ENCODE assay signal across 15 cellular contexts in the genomic region with DNA sequence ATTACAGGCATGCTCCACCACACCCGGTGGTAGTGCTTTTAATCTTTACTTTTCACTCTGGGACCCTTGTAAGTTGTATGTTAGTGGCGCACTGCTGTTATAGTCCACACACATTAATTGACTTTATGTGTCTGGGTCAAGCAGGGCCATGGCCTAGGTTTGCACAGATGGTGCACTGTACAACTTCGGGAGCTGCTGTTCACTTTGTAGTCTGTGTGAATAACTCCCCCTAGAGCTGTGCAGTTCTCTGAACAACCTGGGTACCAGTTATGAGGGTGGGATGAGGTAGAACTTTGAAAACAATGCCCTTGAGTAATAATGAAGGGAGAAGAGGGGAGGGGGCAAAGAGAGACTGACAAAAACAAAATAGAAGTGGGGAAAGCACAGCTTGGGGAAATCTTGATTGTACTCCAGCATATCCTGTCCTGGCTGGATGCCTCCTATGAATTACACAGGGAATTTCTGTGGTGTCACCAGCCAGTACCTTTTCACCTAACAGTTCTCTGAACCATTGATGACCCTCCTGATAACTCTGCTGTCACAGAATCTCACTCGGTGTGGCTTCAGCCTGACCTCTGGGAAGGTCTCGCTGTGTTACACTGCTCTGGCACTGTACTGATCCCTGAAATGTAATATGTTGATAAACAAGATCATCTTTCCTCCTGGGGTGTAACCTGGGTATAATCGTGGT. TPM values are rescaled to one million over a fixed set of nuclear protein-coding genes. Genes with fewer than 3 reads are reported as not detected.
DNase-seq lines count a peak whose midpoint lies in the region; TF ChIP-seq lines count a peak whose summit lies in the region.
"Had no signal": no experiment of that assay in that cellular context is flagged by ENCODE, and none has a peak within 500 bp of the region (broad histone marks: within the 10 kb centered on the region; RNA-seq: fewer than 3 reads in every experiment).

No MANE protein-coding gene starts in this region.

- H3K4me1 ChIP-seq in CD8-positive, alpha-beta memory T cell (ENCODE audit: insufficient read depth, low read length), result peaks cover 19% of the 10 kb centered on the region
- H3K4me1 ChIP-seq in HUES6 (ENCODE audit: control insufficient read depth, insufficient read depth, low read length) (peaks cover 54% of the 10 kb centered on the region), mucosa of stomach (ENCODE audit: control insufficient read depth, insufficient read depth, low read length) (peaks cover 35% of the 10 kb centered on the region)

- no peak overlapping the region for H3K4me3 Mint-ChIP-seq in CD8-positive, alpha-beta memory T cell
- H3K4me3 Mint-ChIP-seq in chondrocyte (ENCODE audit: unreplicated experiment), result no peak overlapping the region
- H3K4me3 Mint-ChIP-seq: activated naive CD8-positive, alpha-beta T cell treated with anti-CD3 and anti-CD28 coated beads for 36 hours; stimulated activated naive CD8-positive, alpha-beta T cell treated with anti-CD3 and anti-CD28 coated beads, Interleukin-15, amount 100 ng/mL, for 72 hours; T-helper 1 cell treated with Interleukin-12 subunit alpha and Interleukin-12 subunit beta and Interleukin-4 antibody, amounts not matched to agents 30 μg/mL and 1 μg/mL, for 36 hours had no signal

- H3K9me3 ChIP-seq in CD8-positive, alpha-beta memory T cell (ENCODE audit: low read length), result no peaks in the 10 kb centered on the region
- H3K9me3 ChIP-seq in HUES6 (ENCODE audit: control insufficient read depth, insufficient read depth, low read depth, low read length) (no peaks in the 10 kb centered on the region), mucosa of stomach (ENCODE audit: control insufficient read depth, low read length) (no peaks in the 10 kb centered on the region)
- H3K9me3 ChIP-seq: Peyer's patch had no signal

- no peak for DNase-seq in CD8-positive, alpha-beta memory T cell
- no peak for DNase-seq in dorsolateral prefrontal cortex
- no peak for DNase-seq in NCI-H1930 (lab: John Stamatoyannopoulos, UW)
- no peak for DNase-seq in AG08395 (ENCODE audit: low spot score)
- DNase-seq in COLO829 (ENCODE audit: low spot score), result no peak
- DNase-seq in chondrocyte (ENCODE audit: low spot score), result no peak
- DNase-seq: activated CD8-positive, alpha-beta memory T cell treated with anti-CD3 and anti-CD28 coated beads, Interleukin-2, amount 50 U/mL, for 48 hours; activated naive CD8-positive, alpha-beta T cell treated with anti-CD3 and anti-CD28 coated beads for 36 hours; KG1; NCI-H1436 treated with DMSO at 0.1 percent for 48 hours; stimulated activated naive CD8-positive, alpha-beta T cell treated with anti-CD3 and anti-CD28 coated beads, Interleukin-15, amount 100 ng/mL, for 72 hours had no signal

- no peaks in the 10 kb centered on the region for H3K36me3 ChIP-seq in CD8-positive, alpha-beta memory T cell (ENCODE audit: insufficient read depth, low read length)
- H3K36me3 ChIP-seq in HUES6 (ENCODE audit: control insufficient read depth, insufficient read depth, low read length) (no peaks in the 10 kb centered on the region), mucosa of stomach (ENCODE audit: control insufficient read depth, insufficient read depth, low read length) (no peaks in the 10 kb centered on the region)
- H3K36me3 ChIP-seq: Peyer's patch had no signal

- POLR2A ChIA-PET in CD8-positive, alpha-beta memory T cell (lab: Charles Lee), result no interaction called here

- CTCF ChIA-PET in CD8-positive, alpha-beta memory T cell (lab: Charles Lee), result interaction anchor here (1.2 to 1.3 kb wide), 2 partner anchors 23 to 32 kb away, joined by 3 read pairs; no protein-coding TSS in a partner anchor

- intact Hi-C loops in dorsolateral prefrontal cortex (cut with DNase I), result no loop called here

- H3K27ac ChIP-seq in CD8-positive, alpha-beta memory T cell (ENCODE audit: low read depth, low read length), result peak overlapping the region; percentile 21
- no peak overlapping the region for H3K27ac ChIP-seq in HUES6 (ENCODE audit: low read depth, low read length)
- peak overlapping the region in 3 of 59 donors; percentile 10 to 64 (median 49) for H3K27ac ChIP-seq in dorsolateral prefrontal cortex

- H3K27me3 Mint-ChIP-seq in CD8-positive, alpha-beta memory T cell, result peaks cover 2 to 20% of the 10 kb centered on the region in 2 donors
- H3K27me3 Mint-ChIP-seq in chondrocyte (ENCODE audit: low read depth), result no peaks in the 10 kb centered on the region

- TF ChIP-seq CTCF in dorsolateral prefrontal cortex (IDR thresholded peaks at IDR 0.05 in 54 of 56, conservative IDR thresholded peaks at IDR 0.05 in 2 of 56; ENCODE audit: low read depth in 1 of 56, partially characterized antibody in 56 of 56) (peak in 1 of 56 donors; percentile 8), chondrocyte (IDR thresholded peaks at IDR 0.05) (no peak)

- H3K9ac ChIP-seq in HUES6 (ENCODE audit: low read length) (peak overlapping the region; percentile 93), mucosa of stomach (ENCODE audit: low read length) (peak overlapping the region; percentile 82)

- H3K27me3 ChIP-seq in CD8-positive, alpha-beta memory T cell (ENCODE audit: insufficient read depth, low read length, poor library complexity, severe bottlenecking), result no peaks in the 10 kb centered on the region
- H3K27me3 ChIP-seq in HUES6 (ENCODE audit: control insufficient read depth, insufficient read depth, low read length) (no peaks in the 10 kb centered on the region), dorsolateral prefrontal cortex (no peaks in the 10 kb centered on the region), mucosa of stomach (ENCODE audit: control insufficient read depth, insufficient read depth, low read length) (no peaks in the 10 kb centered on the region)
- H3K27me3 ChIP-seq: Peyer's patch had no signal

- peak overlapping the region; percentile 21 for H3K4me3 ChIP-seq in CD8-positive, alpha-beta memory T cell (ENCODE audit: low read length)
- H3K4me3 ChIP-seq in HUES6 (ENCODE audit: low read depth, low read length) (peak overlapping the region; percentile 84), dorsolateral prefrontal cortex (peak overlapping the region in 35 of 59 donors; percentile 3 to 85 (median 72)), mucosa of stomach (ENCODE audit: low read length) (no peak overlapping the region)

- H3K36me3 Mint-ChIP-seq in CD8-positive, alpha-beta memory T cell, result no peaks in the 10 kb centered on the region
- H3K36me3 Mint-ChIP-seq in chondrocyte (ENCODE audit: low read depth), result no peaks in the 10 kb centered on the region
- H3K36me3 Mint-ChIP-seq: activated naive CD8-positive, alpha-beta T cell treated with anti-CD3 and anti-CD28 coated beads for 36 hours had no signal

- H3K27ac Mint-ChIP-seq in CD8-positive, alpha-beta memory T cell, result no peak overlapping the region
- no peak overlapping the region for H3K27ac Mint-ChIP-seq in chondrocyte (ENCODE audit: unreplicated experiment)
- H3K27ac Mint-ChIP-seq: activated naive CD8-positive, alpha-beta T cell treated with anti-CD3 and anti-CD28 coated beads for 36 hours; stimulated activated naive CD8-positive, alpha-beta T cell treated with anti-CD3 and anti-CD28 coated beads, Interleukin-15, amount 100 ng/mL, for 72 hours; T-helper 1 cell treated with Interleukin-12 subunit alpha and Interleukin-12 subunit beta and Interleukin-4 antibody, amounts not matched to agents 30 μg/mL and 1 μg/mL, for 36 hours had no signal

- H3K4me1 Mint-ChIP-seq in CD8-positive, alpha-beta memory T cell, result peaks cover 4 to 5% (median 5%) of the 10 kb centered on the region in 3 donors
- peaks cover 6% of the 10 kb centered on the region for H3K4me1 Mint-ChIP-seq in chondrocyte (ENCODE audit: low read depth)

- H3K9me3 Mint-ChIP-seq in CD8-positive, alpha-beta memory T cell, result no peaks in the 10 kb centered on the region
- H3K9me3 Mint-ChIP-seq in chondrocyte (ENCODE audit: low read depth), result no peaks in the 10 kb centered on the region
- H3K9me3 Mint-ChIP-seq: activated naive CD8-positive, alpha-beta T cell treated with anti-CD3 and anti-CD28 coated beads for 36 hours; stimulated activated naive CD8-positive, alpha-beta T cell treated with anti-CD3 and anti-CD28 coated beads, Interleukin-15, amount 100 ng/mL, for 72 hours; T-helper 1 cell treated with Interleukin-12 subunit alpha and Interleukin-12 subunit beta and Interleukin-4 antibody, amounts not matched to agents 30 μg/mL and 1 μg/mL, for 36 hours had no signal

RNA-seq across cellular contexts. Expression of a gene that starts 2.2 kb away (rescaled TPM):
- 1 to 10 TPM; 6.1 to 6.5 TPM for total RNA-seq in CD8-positive, alpha-beta memory T cell
- polyA plus RNA-seq in CD8-positive, alpha-beta memory T cell, result 0.39 TPM
- total RNA-seq in dorsolateral prefrontal cortex (10 to 100 TPM; 10.1 to 48.6 (median 27.8) TPM), chondrocyte (79.7 to 123 TPM (median 117 TPM) in 3 replicates)
